Comparison of ENCODE assay signal across 18 cellular contexts in genomic region chr7:99867477-99867876, GRCh38. TPM values are rescaled to one million over a fixed set of nuclear protein-coding genes. Genes with fewer than 3 reads are reported as not detected.
"Had no signal": no experiment of that assay in that cellular context is flagged by ENCODE, and none has a peak within 500 bp of the region (broad histone marks: within the 10 kb centered on the region; RNA-seq: fewer than 3 reads in every experiment).

No MANE protein-coding gene starts in this region.

RNA-seq across cellular contexts. Expression of gene OR2AE1, which starts 9.4 kb away (rescaled TPM):
- total RNA-seq: activated naive CD4-positive, alpha-beta T cell treated with anti-CD3 and anti-CD28 coated beads for 36 hours; activated naive CD8-positive, alpha-beta T cell treated with anti-CD3 and anti-CD28 coated beads for 36 hours; ascending aorta; astrocyte; bronchial epithelial cell; cardiac muscle cell; cardiac septum; chondrocyte had no signal
- polyA plus RNA-seq: adipose tissue, adrenal gland, aorta, cardiac muscle cell had no signal

RNA-seq across cellular contexts. Expression of gene CYP3A43, which starts 39.7 kb away (rescaled TPM):
- total RNA-seq: activated naive CD4-positive, alpha-beta T cell treated with anti-CD3 and anti-CD28 coated beads for 36 hours; activated naive CD4-positive, alpha-beta T cell treated with anti-CD3 and anti-CD28 coated beads, Interleukin-2, amount 50 U/mL, for 72 hours; activated naive CD8-positive, alpha-beta T cell treated with anti-CD3 and anti-CD28 coated beads for 36 hours; activated naive CD8-positive, alpha-beta T cell treated with anti-CD3 and anti-CD28 coated beads, Interleukin-2, amount 10 ng/mL, durations not matched to agents 7 days and 5 days; activated T-cell treated with anti-CD3 and anti-CD28 coated beads, Interleukin-2, amount 50 U/mL, for 4 hours; activated T-helper 1 cell treated with anti-CD3 and anti-CD28 coated beads, Interleukin-12 subunit alpha, Interleukin-12 subunit beta, Interleukin-2, Interleukin-4 antibody, amounts not matched to agents 30 ng/mL and 10 ng/mL and 1 ng/mL, durations not matched to agents 14 hours and 24 hours and 36 hours; activated T-helper 2 cell treated with anti-CD3 and anti-CD28 coated beads, Interferon-gamma antibody, Interleukin-2, Interleukin-4, amounts not matched to agents 10 μg/mL and 5 μg/mL and 100 μg/mL, durations not matched to agents 14 hours and 24 hours and 36 hours; adrenal gland; ascending aorta; astrocyte; breast epithelium; bronchial epithelial cell; cardiac muscle cell; cardiac septum; cerebellum; chondrocyte had no signal
- polyA plus RNA-seq: adrenal gland, aorta had no signal
